ENCODE assay signal across 9 cellular contexts in genomic region chr16:70627696-70628095, GRCh38. TPM values are rescaled to one million over a fixed set of nuclear protein-coding genes. Genes with fewer than 3 reads are reported as not detected.
"Had no signal": no experiment of that assay in that cellular context is flagged by ENCODE, and none has a peak within 500 bp of the region (broad histone marks: within the 10 kb centered on the region; RNA-seq: fewer than 3 reads in every experiment).

No MANE protein-coding gene starts in this region.

- H3K36me3 Mint-ChIP-seq: IgD-negative memory B cell had no signal

- ATAC-seq: K562 had no signal

- DNase-seq: IMR-90, KBM-7, KG1 had no signal

- H3K27me3 Mint-ChIP-seq: IgD-negative memory B cell had no signal

- H3K4me3 ChIP-seq: K562 had no signal

- H3K9ac ChIP-seq: KMS-11 had no signal

- H3K4me3 Mint-ChIP-seq: IgD-negative memory B cell had no signal

- FAIRE-seq: HTR-8/SVneo, K562 had no signal

- H3K4me2 ChIP-seq: KMS-11 had no signal

- H3K27ac Mint-ChIP-seq: IgD-negative memory B cell had no signal

- H3K27ac ChIP-seq: HL-60, KMS-11 had no signal

- H3K4me1 Mint-ChIP-seq: IgD-negative memory B cell had no signal

RNA-seq across cellular contexts. Expression of gene IL34, which starts 18.7 kb away (rescaled TPM):
- total RNA-seq: HT1080 had no signal
- polyA plus RNA-seq: IgD-negative memory B cell had no signal
